In genomic region chr2:88114821-88115220, GRCh38 we compare ENCODE assay signal across 24 cellular contexts. TPM values are rescaled to one million over a fixed set of nuclear protein-coding genes. Genes with fewer than 3 reads are reported as not detected.
DNase-seq lines count a peak whose midpoint lies in the region; ATAC-seq, FAIRE-seq and TF ChIP-seq lines count a peak whose summit lies in the region.
"Had no signal": no experiment of that assay in that cellular context is flagged by ENCODE, and none has a peak within 500 bp of the region (broad histone marks: within the 10 kb centered on the region; RNA-seq: fewer than 3 reads in every experiment).

No MANE protein-coding gene starts in this region.

- no peak overlapping the region for H4K8ac ChIP-seq in H1 (ENCODE audit: extremely low read depth, insufficient read depth, low read length)

- peaks cover 19% of the 10 kb centered on the region for H3K27me3 Mint-ChIP-seq in nephron progenitor cell (ENCODE audit: low read depth, poor library complexity)

- H3K23ac ChIP-seq in H1 (ENCODE audit: insufficient read length) = no peak overlapping the region

- H3K27me3 ChIP-seq in H1 (replicated peaks in 1 of 4; ENCODE audit: control insufficient read depth in 3 of 4, extremely low read depth in 1 of 4, insufficient read depth in 3 of 4, low read length in 3 of 4) (no peaks in the 10 kb centered on the region), heart right ventricle (no peaks in the 10 kb centered on the region)

- H2AK5ac ChIP-seq in H1 (ENCODE audit: low read depth, low read length) = no peak overlapping the region

- no peaks in the 10 kb centered on the region; a peak in 1 of 7 replicates for H3K4me1 ChIP-seq in H1 (replicated peaks in 1 of 4; ENCODE audit: control insufficient read depth in 3 of 4, insufficient read depth in 4 of 4, low read length in 3 of 4)
- peaks cover 0 to 17% (median 0%) of the 10 kb centered on the region in 9 donors for H3K4me1 ChIP-seq in heart right ventricle

- H3K27ac ChIP-seq in H1 (ENCODE audit: low read depth, low read length) (no peak overlapping the region), heart right ventricle (peak overlapping the region in 2 of 10 donors; percentile 7 to 34)
- H3K27ac ChIP-seq: PC-9 had no signal

- TF ChIP-seq CTCF in HFF-Myc (IDR thresholded peaks at IDR 0.05; ENCODE audit: low read depth, low read length, missing control alignments) = no peak
- no peak for TF ChIP-seq CTCF in H1 (IDR thresholded peaks at IDR 0.05; ENCODE audit: control extremely low read depth in 1 of 3, insufficient read depth in 1 of 3, low read depth in 1 of 3, low read length in 3 of 3)
- no peak for TF ChIP-seq CTCF in heart right ventricle (IDR thresholded peaks at IDR 0.05)
- TF ChIP-seq CTCF in nephron progenitor cell (IDR thresholded peaks at IDR 0.05) = no peak
- no peak for TF ChIP-seq CTCF in omental fat pad (IDR thresholded peaks at IDR 0.05)

- H4K20me1 ChIP-seq in H1 (replicated peaks in 1 of 2; ENCODE audit: control insufficient read depth in 1 of 2, insufficient read depth in 2 of 2, low read length in 2 of 2) = no peaks in the 10 kb centered on the region

- H2AFZ ChIP-seq in H1 (ENCODE audit: low read length) = 0 out of 2 replicates have a peak overlapping the region, but pooled peaks have one; percentile 15
- H2AFZ ChIP-seq: PC-9 had no signal

- H3K56ac ChIP-seq in H1 (replicated peaks; ENCODE audit: insufficient read length, low read depth, low read length) = no peak overlapping the region

- H3K14ac ChIP-seq in H1 (ENCODE audit: insufficient read length) = no peak overlapping the region

- no peak overlapping the region for H4K91ac ChIP-seq in H1 (replicated peaks; ENCODE audit: insufficient read length, low read length)

- H3K18ac ChIP-seq in H1 (ENCODE audit: extremely low read depth, low read length) = no peak overlapping the region

- no peak overlapping the region for H2BK12ac ChIP-seq in H1 (ENCODE audit: low read depth, low read length)

- CTCF ChIA-PET in H1 (lab: Charles Lee; ENCODE audit: partially characterized antibody) = interaction anchor here (1.1 to 1.4 kb wide), 2 partner anchors 12 to 16 kb away, joined by 3 to 6 read pairs; partner anchors contain the start of gene FABP1

- POLR2A ChIA-PET in H1 (lab: Charles Lee; ENCODE audit: partially characterized antibody) = interaction anchor here (1.5 kb wide), 1 partner anchor 15 kb away, joined by 3 read pairs; no protein-coding TSS in a partner anchor

- no peak for TF ChIP-seq EP300 in H1 (IDR thresholded peaks at IDR 0.05; ENCODE audit: borderline replicate concordance in 1 of 2, low read depth in 2 of 2, low read length in 2 of 2)

- DNase-seq in HFF-Myc (ENCODE audit: extremely low read depth, low read depth) (peak; percentile 27), H1 (ENCODE audit: low read depth in 1 of 2, low spot score in 2 of 2) (no peak), heart right ventricle (no peak), nephron progenitor cell (no peak), omental fat pad (ENCODE audit: low spot score) (no peak), AG08395 (ENCODE audit: low spot score) (no peak)
- no peak for DNase-seq in central memory CD4-positive, alpha-beta T cell
- DNase-seq: CD4-positive, CD25-positive, alpha-beta regulatory T cell; EL; GF-D8; Kasumi-1; NCI-H1436; NCI-H187 treated with DMSO at 0.1 percent for 48 hours; NCI-H2107; NCI-H69; PC-9; RPMI8226; SIG-M5 had no signal

- no peak overlapping the region for H3K4me3 Mint-ChIP-seq in nephron progenitor cell
- H3K4me3 Mint-ChIP-seq: CD4-positive, CD25-positive, alpha-beta regulatory T cell had no signal

- intact Hi-C loops in heart right ventricle (cut with DNase I) = no loop called here

- H3K9ac ChIP-seq in H1 (replicated peaks in 1 of 4; ENCODE audit: extremely low read depth in 1 of 4, low read depth in 3 of 4, low read length in 3 of 4) = no peak overlapping the region

- H3K79me2 ChIP-seq in H1 (ENCODE audit: control insufficient read depth in 1 of 2, insufficient read depth in 2 of 2, low read length in 2 of 2) = no peaks in the 10 kb centered on the region

- H3K36me3 ChIP-seq in H1 (ENCODE audit: control insufficient read depth in 2 of 4, insufficient read depth in 4 of 4, low read length in 3 of 4) (no peaks in the 10 kb centered on the region), heart right ventricle (peaks cover 0 to 34% (median 0%) of the 10 kb centered on the region in 9 donors)

- 88% methylated on average over 4 of the region's 4 CpGs; no CpG with 5 or more reads in 1 of the 2 experiments for WGBS in H1 (ENCODE audit: extremely low coverage in 1 of 2, insufficient coverage in 1 of 2, insufficient read length in 1 of 2, insufficient replicate concordance in 2 of 2, low coverage in 1 of 2, low lambda C conversion rate in 2 of 2, missing lambda C conversion rate in 1 of 2), 2 experiments
- WGBS in heart right ventricle, 2 donors = 32 to 33% methylated on average over 4 of the region's 4 CpGs

- H3K23me2 ChIP-seq in H1 (ENCODE audit: low read depth, low read length) = no peaks in the 10 kb centered on the region

- no peak overlapping the region for H2BK120ac ChIP-seq in H1 (replicated peaks; ENCODE audit: low read depth, low read length)

- no peak overlapping the region for H2BK20ac ChIP-seq in H1 (ENCODE audit: low read length)

- no peak overlapping the region for H2BK15ac ChIP-seq in H1 (ENCODE audit: low read length)

- H3K36me3 Mint-ChIP-seq in nephron progenitor cell (ENCODE audit: low read depth) = no peaks in the 10 kb centered on the region
- H3K36me3 Mint-ChIP-seq: CD4-positive, CD25-positive, alpha-beta regulatory T cell had no signal

- no peaks in the 10 kb centered on the region for H3K79me1 ChIP-seq in H1 (ENCODE audit: low read depth, low read length)

- no peak overlapping the region for H3K4me3 ChIP-seq in HFF-Myc (replicated peaks; ENCODE audit: low read depth, low read length)
- no peak overlapping the region for H3K4me3 ChIP-seq in H1 (ENCODE audit: extremely low read depth in 1 of 4, insufficient read depth in 2 of 4, low read depth in 3 of 4, low read length in 4 of 4)
- no peak overlapping the region for H3K4me3 ChIP-seq in heart right ventricle
- H3K4me3 ChIP-seq: PC-9 had no signal

- no peak for FAIRE-seq in H1 (lab: Jason Lieb, UNC)
- FAIRE-seq: H54 had no signal

- peak overlapping the region; percentile 78 for H3K27ac Mint-ChIP-seq in nephron progenitor cell
- H3K27ac Mint-ChIP-seq: CD4-positive, CD25-positive, alpha-beta regulatory T cell had no signal

- peaks cover 16% of the 10 kb centered on the region for H3K4me1 Mint-ChIP-seq in nephron progenitor cell
- H3K4me1 Mint-ChIP-seq: CD4-positive, CD25-positive, alpha-beta regulatory T cell had no signal

- no peak for TF ChIP-seq RAD21 in H1 (IDR thresholded peaks at IDR 0.05 in 1 of 2, conservative IDR thresholded peaks at IDR 0.05 in 1 of 2; ENCODE audit: low read depth in 2 of 2, low read length in 2 of 2)

- H3K4me2 ChIP-seq in H1 (ENCODE audit: insufficient read depth in 1 of 2, low read depth in 2 of 2, low read length in 2 of 2) = no peak overlapping the region
- H3K4me2 ChIP-seq: PC-9 had no signal

- peak in 7 of 8 donors; percentile 16 to 56 (median 32) for ATAC-seq in heart right ventricle
- no peak for ATAC-seq in GM21367 (IDR thresholded peaks at IDR 0.05; ENCODE audit: unreplicated experiment)
- ATAC-seq in omental fat pad (ENCODE audit: low FRiP score) = no peak

- H4K5ac ChIP-seq in H1 (ENCODE audit: insufficient read length, low read depth, low read length) = no peak overlapping the region

- TF ChIP-seq POLR2A in H1 (IDR thresholded peaks at IDR 0.05; ENCODE audit: control extremely low read depth in 1 of 2, low read depth in 2 of 2, low read length in 2 of 2) = no peak

- no peak overlapping the region for H2BK5ac ChIP-seq in H1 (ENCODE audit: low read depth, low read length)

- no peaks in the 10 kb centered on the region for H3K9me3 Mint-ChIP-seq in nephron progenitor cell
- H3K9me3 Mint-ChIP-seq: CD4-positive, CD25-positive, alpha-beta regulatory T cell had no signal

- no peak overlapping the region for H3K4ac ChIP-seq in H1 (replicated peaks; ENCODE audit: insufficient read length, low read depth, low read length)

- no peaks in the 10 kb centered on the region for H3K9me3 ChIP-seq in H1 (ENCODE audit: insufficient read depth in 2 of 2, low read depth in 1 of 2, low read length in 1 of 2)
- H3K9me3 ChIP-seq in heart right ventricle = no peaks in the 10 kb centered on the region

RNA-seq across cellular contexts. Expression of gene FABP1, which starts 13.0 kb away (rescaled TPM):
- not detected in 2 replicates for total RNA-seq in H1 (2021; fragmentation: NEBNext Ultra II Directional; extraction: Animal tissue kit (Norgen Biotek cat#: 25700))
- polyA plus RNA-seq in H1 (2011; rRNA removed) (0.09 TPM in 1 of 2 replicates, not detected in the other), heart right ventricle (1 to 10 TPM in 1 of 2 donors, under 1 TPM in 1; 0.14 to 1.1 TPM)
- 0.37 TPM for polyA plus RNA-seq in H1 (2011; cell fraction: cytosol; rRNA removed)
- 0.13 TPM for polyA plus RNA-seq in H1 (2011; cell fraction: nucleus; rRNA removed)
- not detected in 4 replicates for polyA plus RNA-seq in H1 (2012, experiment 1 of 2)
- not detected for polyA plus RNA-seq in H1 (2012, experiment 2 of 2)
- not detected for polyA plus RNA-seq in H1 (2013, experiment 1 of 2)
- not detected for polyA plus RNA-seq in H1 (2013, experiment 2 of 2)
- polyA minus RNA-seq in H1 (2011; rRNA and poly(A)+ RNA removed) = not detected in 2 replicates
- not detected for polyA minus RNA-seq in H1 (2011; cell fraction: cytosol; rRNA and poly(A)+ RNA removed)
- polyA minus RNA-seq in H1 (2011; cell fraction: nucleus; rRNA and poly(A)+ RNA removed) = not detected
- total RNA-seq in heart right ventricle (not detected), omental fat pad (not detected)
- total RNA-seq: A673; CD4-positive, CD25-positive, alpha-beta regulatory T cell; MCF 10A; NCI-H460; PC-9 had no signal
- polyA plus RNA-seq: BJ; CD4-positive, CD25-positive, alpha-beta regulatory T cell had no signal

RNA-seq across cellular contexts. Expression of gene SMYD1, which starts 47.2 kb away (rescaled TPM):
- total RNA-seq in H1 (2021; fragmentation: NEBNext Ultra II Directional; extraction: Animal tissue kit (Norgen Biotek cat#: 25700)) = not detected in 2 replicates
- polyA plus RNA-seq in H1 (2011; rRNA removed) (0.05 and 0.06 TPM in 2 replicates), heart right ventricle (10 to 100 TPM; 78.7 to 94.0 TPM)
- 0.01 TPM for polyA plus RNA-seq in H1 (2011; cell fraction: cytosol; rRNA removed)
- not detected for polyA plus RNA-seq in H1 (2011; cell fraction: nucleus; rRNA removed)
- 0.09 TPM in 1 of 4 replicates, not detected in the others for polyA plus RNA-seq in H1 (2012, experiment 1 of 2)
- polyA plus RNA-seq in H1 (2012, experiment 2 of 2) = not detected
- polyA plus RNA-seq in H1 (2013, experiment 1 of 2) = 0.12 TPM
- not detected for polyA plus RNA-seq in H1 (2013, experiment 2 of 2)
- polyA minus RNA-seq in H1 (2011; rRNA and poly(A)+ RNA removed) = 0.10 TPM in 1 of 2 replicates, not detected in the other
- polyA minus RNA-seq in H1 (2011; cell fraction: cytosol; rRNA and poly(A)+ RNA removed) = not detected
- not detected for polyA minus RNA-seq in H1 (2011; cell fraction: nucleus; rRNA and poly(A)+ RNA removed)
- total RNA-seq in heart right ventricle (100 to 1,000 TPM; 287 to 534 (median 395) TPM), omental fat pad (not detected)
- total RNA-seq: A673; CD4-positive, CD25-positive, alpha-beta regulatory T cell; MCF 10A; NCI-H460; PC-9 had no signal
- polyA plus RNA-seq: BJ; CD4-positive, CD25-positive, alpha-beta regulatory T cell had no signal

RNA-seq across cellular contexts. Expression of gene THNSL2, which starts 55.3 kb away (rescaled TPM):
- total RNA-seq in H1 (2021; fragmentation: NEBNext Ultra II Directional; extraction: Animal tissue kit (Norgen Biotek cat#: 25700)) = 4.6 TPM in 2 replicates
- polyA plus RNA-seq in H1 (2011; rRNA removed) (7.0 and 8.0 TPM in 2 replicates), heart right ventricle (10 to 100 TPM in 1 of 2 donors, 1 to 10 TPM in 1; 9.8 to 23.3 TPM)
- polyA plus RNA-seq in H1 (2011; cell fraction: cytosol; rRNA removed) = 9.4 TPM
- 16.0 TPM for polyA plus RNA-seq in H1 (2011; cell fraction: nucleus; rRNA removed)
- polyA plus RNA-seq in H1 (2012, experiment 1 of 2) = 5.5 to 9.6 TPM (median 7.8 TPM) in 4 replicates
- polyA plus RNA-seq in H1 (2012, experiment 2 of 2) = 5.1 TPM
- polyA plus RNA-seq in H1 (2013, experiment 1 of 2) = 3.4 TPM
- 3.7 TPM for polyA plus RNA-seq in H1 (2013, experiment 2 of 2)
- polyA minus RNA-seq in H1 (2011; rRNA and poly(A)+ RNA removed) = 6.5 and 10.5 TPM in 2 replicates
- polyA minus RNA-seq in H1 (2011; cell fraction: cytosol; rRNA and poly(A)+ RNA removed) = 3.9 TPM
- 10.5 TPM for polyA minus RNA-seq in H1 (2011; cell fraction: nucleus; rRNA and poly(A)+ RNA removed)
- total RNA-seq in heart right ventricle (10 to 100 TPM in 8 of 10 donors, 1 to 10 TPM in 2; 4.2 to 29.7 (median 16.8) TPM), omental fat pad (10 to 100 TPM in 3 of 4 donors, 1 to 10 TPM in 1; 2.2 to 30.5 (median 19.3) TPM)
- total RNA-seq: A673 had no signal

RNA-seq across cellular contexts. Expression of gene KRCC1, which starts 59.2 kb away (rescaled TPM):
- total RNA-seq in H1 (2021; fragmentation: NEBNext Ultra II Directional; extraction: Animal tissue kit (Norgen Biotek cat#: 25700)) = 7.7 and 8.5 TPM in 2 replicates
- polyA plus RNA-seq in H1 (2011; rRNA removed) = 2.1 and 5.1 TPM in 2 replicates
- 7.4 TPM for polyA plus RNA-seq in H1 (2011; cell fraction: cytosol; rRNA removed)
- polyA plus RNA-seq in H1 (2011; cell fraction: nucleus; rRNA removed) = 2.0 TPM
- 4.8 to 8.9 TPM (median 5.4 TPM) in 4 replicates for polyA plus RNA-seq in H1 (2012, experiment 1 of 2)
- polyA plus RNA-seq in H1 (2012, experiment 2 of 2) = 1.7 TPM
- 10.3 TPM for polyA plus RNA-seq in H1 (2013, experiment 1 of 2)
- 10.8 TPM for polyA plus RNA-seq in H1 (2013, experiment 2 of 2)
- polyA minus RNA-seq in H1 (2011; rRNA and poly(A)+ RNA removed) = 2.2 and 2.9 TPM in 2 replicates
- polyA minus RNA-seq in H1 (2011; cell fraction: cytosol; rRNA and poly(A)+ RNA removed) = 2.7 TPM
- polyA minus RNA-seq in H1 (2011; cell fraction: nucleus; rRNA and poly(A)+ RNA removed) = 4.7 TPM
- total RNA-seq in heart right ventricle = 10 to 100 TPM; 20.1 to 26.7 (median 22.0) TPM
- polyA plus RNA-seq in heart right ventricle = 10 to 100 TPM; 18.5 to 27.0 TPM
- total RNA-seq in omental fat pad = 10 to 100 TPM; 12.2 to 37.8 (median 26.1) TPM

Comparison
In these comparisons a context has a peak if more than half of its experiments do, and no peak if none do; other contexts are left out.
1. ATAC-seq: peak in heart right ventricle (7 of 8); none in GM21367 (single experiment) and omental fat pad (single experiment).
2. RNA of gene SMYD1, which starts 47.2 kb away (total RNA-seq): 287 to 534 TPM in heart right ventricle; not detected in H1 and not detected in omental fat pad; every median in the first group is over 100 times any median in the second.